Comparison of ENCODE assay signal across 24 cellular contexts in genomic region chr13:79725841-79726240, GRCh38.
DNase-seq lines count a peak whose midpoint lies in the region; ATAC-seq, FAIRE-seq and TF ChIP-seq lines count a peak whose summit lies in the region.
"Had no signal": no experiment of that assay in that cellular context is flagged by ENCODE, and none has a peak within 500 bp of the region (broad histone marks: within the 10 kb centered on the region; RNA-seq: fewer than 3 reads in every experiment).

No MANE protein-coding gene starts in this region.

- H3K9me3 ChIP-seq in HepG2 (ENCODE audit: low read length) (no peaks in the 10 kb centered on the region; the same call in 1 of the 2 replicates), right lobe of liver (no peaks in the 10 kb centered on the region), hepatocyte (ENCODE audit: low read depth) (no peaks in the 10 kb centered on the region), smooth muscle cell (replicated peaks; ENCODE audit: low read depth) (no peaks in the 10 kb centered on the region)
- H3K9me3 ChIP-seq in CD8-positive, alpha-beta T cell (ENCODE audit: low read length): no peaks in the 10 kb centered on the region
- H3K9me3 ChIP-seq: BLaER1 treated with 17β-estradiol and CSF1 and Interleukin-3, amounts not matched to agents 10 nM and 100 nM; SJSA1 had no signal

- POLR2A ChIA-PET in HepG2 (lab: Yijun Ruan, JAX): no interaction called here
- POLR2A ChIA-PET in CD8-positive, alpha-beta T cell (lab: Charles Lee): no interaction called here

- H3K27me3 Mint-ChIP-seq in CD8-positive, alpha-beta T cell (ENCODE audit: low read depth): no peaks in the 10 kb centered on the region
- H3K27me3 Mint-ChIP-seq: CD4-positive, alpha-beta T cell had no signal

- CTCF ChIA-PET in HepG2 (lab: Yijun Ruan, JAX; ENCODE audit: low intra/inter-chr PET ratio, low total read pairs): no interaction called here
- CTCF ChIA-PET in CD8-positive, alpha-beta T cell (lab: Charles Lee): no interaction called here

- H3K79me2 ChIP-seq in HepG2 (ENCODE audit: insufficient read depth, low read length) (no peaks in the 10 kb centered on the region), hepatocyte (no peaks in the 10 kb centered on the region), smooth muscle cell (ENCODE audit: low read depth) (no peaks in the 10 kb centered on the region)

- H3K9ac ChIP-seq in HepG2 (ENCODE audit: insufficient read depth, low read depth, low read length): no peak overlapping the region
- H3K9ac ChIP-seq in smooth muscle cell (ENCODE audit: low read depth): no peak overlapping the region
- H3K9ac ChIP-seq: BLaER1 treated with 17β-estradiol and CSF1 and Interleukin-3, amounts not matched to agents 10 nM and 100 nM had no signal

- DNase-seq in HepG2 (ENCODE audit: low spot score): no peak
- no peak for DNase-seq in right lobe of liver
- peak; percentile 20 for DNase-seq in dedifferentiated amniotic fluid mesenchymal stem cell (ENCODE audit: extremely low spot score)
- DNase-seq in hepatocyte (ENCODE audit: low spot score): no peak
- DNase-seq in smooth muscle cell (lab: John Stamatoyannopoulos, UW; ENCODE audit: unreplicated experiment): no peak
- no peak for DNase-seq in KBM-7
- DNase-seq in CD8-positive, alpha-beta T cell: no peak
- DNase-seq: AML-193; CD4-positive, alpha-beta T cell; COR-L47; DMS53; Karpas-422; NCI-H1092 treated with DMSO at 0.1 percent for 48 hours; NCI-H1436 treated with DMSO at 0.1 percent for 48 hours; NCI-H1930; NCI-H2107; NCI-H524; NCI-H748 treated with DMSO at 0.1 percent for 48 hours; PC-3 had no signal

- TF ChIP-seq EP300 in HepG2 (IDR thresholded peaks at IDR 0.05; ENCODE audit: low read depth in 2 of 2, low read length in 2 of 2) (no peak), HepG2 (CRISPR knock-in tag; IDR thresholded peaks at IDR 0.05; ENCODE audit: borderline replicate concordance) (no peak)

- no peaks in the 10 kb centered on the region for H3K36me3 ChIP-seq in HepG2 (replicated peaks in 1 of 2; ENCODE audit: control insufficient read depth in 1 of 2, insufficient read depth in 2 of 2, low read length in 2 of 2)
- no peaks in the 10 kb centered on the region for H3K36me3 ChIP-seq in right lobe of liver
- H3K36me3 ChIP-seq in hepatocyte (replicated peaks; ENCODE audit: insufficient read depth, low read depth): no peaks in the 10 kb centered on the region
- no peaks in the 10 kb centered on the region for H3K36me3 ChIP-seq in smooth muscle cell (ENCODE audit: low read depth)
- H3K36me3 ChIP-seq in CD8-positive, alpha-beta T cell (ENCODE audit: insufficient read depth, low read length): no peaks in the 10 kb centered on the region
- H3K36me3 ChIP-seq: BLaER1 treated with 17β-estradiol and CSF1 and Interleukin-3, amounts not matched to agents 10 nM and 100 nM; SJSA1 had no signal

- no peak overlapping the region for H3K4me3 ChIP-seq in HepG2 (replicated peaks in 1 of 3; ENCODE audit: insufficient read depth in 1 of 3, low read depth in 2 of 3, low read length in 3 of 3)
- no peak overlapping the region for H3K4me3 ChIP-seq in right lobe of liver
- no peak overlapping the region for H3K4me3 ChIP-seq in hepatocyte
- no peak overlapping the region for H3K4me3 ChIP-seq in smooth muscle cell
- H3K4me3 ChIP-seq in CD8-positive, alpha-beta T cell (ENCODE audit: low read depth, low read length): no peak overlapping the region
- H3K4me3 ChIP-seq: BLaER1 treated with 17β-estradiol and CSF1 and Interleukin-3, amounts not matched to agents 10 nM and 100 nM; SJSA1 had no signal

- no peaks in the 10 kb centered on the region for H3K9me3 Mint-ChIP-seq in CD8-positive, alpha-beta T cell

- no peaks in the 10 kb centered on the region for H3K9me2 ChIP-seq in hepatocyte (replicated peaks; ENCODE audit: insufficient read depth)

- TF ChIP-seq POLR2A in HepG2 (IDR thresholded peaks at IDR 0.05; ENCODE audit: insufficient read depth in 1 of 2, low read depth in 2 of 2, low read length in 2 of 2): no peak
- TF ChIP-seq POLR2A in right lobe of liver (IDR thresholded peaks at IDR 0.05): no peak

- TF ChIP-seq CTCF in HepG2 (CRISPR knock-in tag; IDR thresholded peaks at IDR 0.05): no peak
- no peak for TF ChIP-seq CTCF in right lobe of liver (IDR thresholded peaks at IDR 0.05)
- no peak for TF ChIP-seq CTCF in hepatocyte (IDR thresholded peaks at IDR 0.05; ENCODE audit: poor library complexity)
- TF ChIP-seq CTCF in smooth muscle cell (IDR thresholded peaks at IDR 0.05; ENCODE audit: borderline replicate concordance, insufficient read depth, poor library complexity, severe bottlenecking): no peak
- TF ChIP-seq CTCF in CD8-positive, alpha-beta T cell (IDR thresholded peaks at IDR 0.05): no peak

- H3K4me2 ChIP-seq in HepG2 (ENCODE audit: low read depth, low read length) (no peak overlapping the region), hepatocyte (no peak overlapping the region), smooth muscle cell (no peak overlapping the region)
- H3K4me2 ChIP-seq: BLaER1 treated with 17β-estradiol and CSF1 and Interleukin-3, amounts not matched to agents 10 nM and 100 nM had no signal

- no peaks in the 10 kb centered on the region for H3K4me1 Mint-ChIP-seq in CD8-positive, alpha-beta T cell (ENCODE audit: low read depth)

- no TSS peak for BruUV-seq in HepG2 (replicated peaks; lab: Mats Ljungman, UMichigan)

- H3K4me1 ChIP-seq in HepG2 (ENCODE audit: insufficient read depth, low read length) (peaks cover 29% of the 10 kb centered on the region), right lobe of liver (peaks cover 0 to 3% (median 0%) of the 10 kb centered on the region in 4 donors), hepatocyte (ENCODE audit: insufficient read depth) (peaks cover 28% of the 10 kb centered on the region), smooth muscle cell (ENCODE audit: low read depth) (no peaks in the 10 kb centered on the region)
- no peaks in the 10 kb centered on the region for H3K4me1 ChIP-seq in CD8-positive, alpha-beta T cell (ENCODE audit: insufficient read depth, low read length)
- H3K4me1 ChIP-seq: BLaER1 treated with 17β-estradiol and CSF1 and Interleukin-3, amounts not matched to agents 10 nM and 100 nM; SJSA1 had no signal

- H4K20me1 ChIP-seq in HepG2 (ENCODE audit: insufficient read depth, low read length) (no peaks in the 10 kb centered on the region), hepatocyte (ENCODE audit: insufficient read depth, poor library complexity, severe bottlenecking) (no peaks in the 10 kb centered on the region), smooth muscle cell (ENCODE audit: low read depth) (no peaks in the 10 kb centered on the region)
- H4K20me1 ChIP-seq: BLaER1 treated with 17β-estradiol and CSF1 and Interleukin-3, amounts not matched to agents 10 nM and 100 nM had no signal

- no peaks in the 10 kb centered on the region for H3F3A ChIP-seq in smooth muscle cell (ENCODE audit: low read depth)

- H3K4me3 Mint-ChIP-seq in CD8-positive, alpha-beta T cell: no peak overlapping the region
- H3K4me3 Mint-ChIP-seq: CD4-positive, alpha-beta T cell had no signal

- in situ Hi-C loops in HepG2 (cut with HindIII; ENCODE audit: extremely low pct_ligation_motif_present, low pct_unique_long_range_greater_than_20kb): no loop called here
- in situ Hi-C loops in KBM-7 (cut with MboI; ENCODE audit: low pct_unique_long_range_greater_than_20kb, low sequenced_read_pairs): no loop called here

- ATAC-seq in HepG2 (no peak), right lobe of liver (no peak), GM21526 (IDR thresholded peaks at IDR 0.05; ENCODE audit: low FRiP score, unreplicated experiment) (no peak)
- ATAC-seq in CD8-positive, alpha-beta T cell: no peak
- ATAC-seq: PC-3 had no signal

- intact Hi-C loops in HepG2 (cut with micrococcal nuclease; ENCODE audit: unreplicated experiment) (no loop called here), right lobe of liver (cut with DNase I) (no loop called here)
- intact Hi-C loops in CD8-positive, alpha-beta T cell (cut with DNase I, micrococcal nuclease): no loop called here

- H2AFZ ChIP-seq in HepG2 (ENCODE audit: low read length) (peak overlapping the region; percentile 18), hepatocyte (no peak overlapping the region), smooth muscle cell (ENCODE audit: low read depth) (peak overlapping the region; percentile 45)

- 98% methylated on average over 1 of the region's 1 CpG for WGBS in HepG2 (ENCODE audit: low lambda C conversion rate)
- WGBS in right lobe of liver (ENCODE audit: insufficient coverage, low coverage, low lambda C conversion rate, missing lambda C conversion rate): 83% methylated on average over 1 of the region's 1 CpG
- WGBS in hepatocyte (ENCODE audit: low lambda C conversion rate, missing lambda C conversion rate): 100% methylated on average over 1 of the region's 1 CpG
- 98% methylated on average over 1 of the region's 1 CpG for WGBS in smooth muscle cell (ENCODE audit: low lambda C conversion rate)

- no peaks in the 10 kb centered on the region for H3K36me3 Mint-ChIP-seq in CD8-positive, alpha-beta T cell

- TF ChIP-seq RAD21 in HepG2 (CRISPR knock-in tag; IDR thresholded peaks at IDR 0.05): no peak

- no peak overlapping the region for H3K27ac Mint-ChIP-seq in CD8-positive, alpha-beta T cell
- H3K27ac Mint-ChIP-seq: CD4-positive, alpha-beta T cell had no signal

- no peak overlapping the region for H3K27ac ChIP-seq in HepG2 (ENCODE audit: extremely low read length, insufficient read depth, low read length)
- no peak overlapping the region for H3K27ac ChIP-seq in right lobe of liver
- peak overlapping the region; percentile 13 for H3K27ac ChIP-seq in hepatocyte
- H3K27ac ChIP-seq in smooth muscle cell (ENCODE audit: low read depth): no peak overlapping the region
- no peak overlapping the region for H3K27ac ChIP-seq in CD8-positive, alpha-beta T cell (ENCODE audit: low read depth, low read length)
- H3K27ac ChIP-seq: BLaER1 treated with 17β-estradiol and CSF1 and Interleukin-3, amounts not matched to agents 10 nM and 100 nM; HL-60; SJSA1 had no signal

- FAIRE-seq in HepG2 (lab: Jason Lieb, UNC): no peak
- FAIRE-seq: G401.6 had no signal

- 0 out of 5 replicates have a peak, but pooled peaks cover 0 to 4% of the 10 kb centered on the region in 2 experiments for H3K27me3 ChIP-seq in HepG2 (ENCODE audit: control insufficient read depth in 1 of 2, insufficient read depth in 2 of 2, low read length in 2 of 2)
- no peaks in the 10 kb centered on the region for H3K27me3 ChIP-seq in right lobe of liver
- H3K27me3 ChIP-seq in hepatocyte: no peaks in the 10 kb centered on the region
- no peaks in the 10 kb centered on the region for H3K27me3 ChIP-seq in smooth muscle cell (ENCODE audit: low read depth)
- no peaks in the 10 kb centered on the region for H3K27me3 ChIP-seq in CD8-positive, alpha-beta T cell (ENCODE audit: insufficient read depth, low read length)
- H3K27me3 ChIP-seq: BLaER1 treated with 17β-estradiol and CSF1 and Interleukin-3, amounts not matched to agents 10 nM and 100 nM; SJSA1 had no signal

TF ChIP-seq in HepG2, 621 proteins besides CTCF, POLR2A, EP300 and RAD21 (continues in another document):
- no peak for TF ChIP-seq ONECUT2 (CRISPR knock-in tag; IDR thresholded peaks at IDR 0.05)
- no peak for TF ChIP-seq ZNF234 (CRISPR knock-in tag; conservative IDR thresholded peaks at IDR 0.05)
- no peak for TF ChIP-seq ZNF224 (CRISPR knock-in tag; IDR thresholded peaks at IDR 0.05)
- TF ChIP-seq AKAP8 (CRISPR knock-in tag; IDR thresholded peaks at IDR 0.05): no peak
